8 cellular contexts compared by ENCODE assay signal in the genomic region with DNA sequence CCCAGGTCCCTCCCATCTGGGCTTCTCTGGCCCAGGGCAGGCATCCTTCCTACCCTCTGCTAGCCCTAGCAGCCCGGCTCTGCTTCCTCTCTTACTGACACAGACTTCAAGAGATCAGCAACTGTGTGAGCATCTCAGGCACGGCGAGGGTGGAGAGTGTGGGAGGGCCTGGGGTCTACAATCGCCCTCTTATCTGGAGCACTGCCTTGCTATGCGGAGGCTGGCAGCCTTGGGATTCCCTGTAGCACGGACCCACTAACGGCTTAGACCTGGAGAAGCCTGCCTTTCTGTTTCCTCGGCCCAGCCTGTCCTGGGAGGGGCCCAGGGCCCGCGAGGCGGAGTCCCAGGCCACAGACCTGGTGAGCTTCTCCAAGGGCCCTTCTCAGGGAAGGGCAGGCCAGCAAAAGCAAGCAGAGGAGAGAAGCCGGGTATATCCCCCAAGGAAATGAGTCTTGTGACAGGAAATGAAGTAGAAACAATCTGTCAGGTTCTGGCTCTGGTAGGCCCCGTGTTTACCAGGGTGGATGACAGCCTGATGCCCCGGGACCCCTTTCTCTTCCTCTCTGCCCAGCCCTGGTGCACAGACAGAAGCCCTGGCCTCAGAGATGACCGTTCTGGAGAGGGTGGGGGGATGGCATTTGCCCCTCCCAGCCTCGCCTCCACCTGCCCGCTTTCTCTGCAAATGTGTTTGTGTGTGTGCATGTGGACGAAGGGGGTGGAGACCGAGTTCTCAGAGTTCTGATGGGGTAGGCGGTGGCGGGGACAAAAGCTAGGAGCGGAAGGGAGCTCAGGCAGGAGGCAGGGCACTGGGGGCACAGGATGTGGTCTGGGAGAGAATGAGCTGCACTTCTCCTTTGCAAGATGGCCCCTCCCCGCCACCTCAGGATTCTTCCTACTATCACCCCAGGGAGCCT. TPM values are rescaled to one million over a fixed set of nuclear protein-coding genes. Genes with fewer than 3 reads are reported as not detected.
DNase-seq lines count a peak whose midpoint lies in the region; TF ChIP-seq lines count a peak whose summit lies in the region.

No MANE protein-coding gene starts in this region.

- H3K9me3 Mint-ChIP-seq in activated CD4-positive, alpha-beta memory T cell treated with anti-CD3 and anti-CD28 coated beads, Interleukin-2, amount 10 ng/mL, durations not matched to agents 7 days and 5 days = no peaks in the 10 kb centered on the region
- H3K9me3 Mint-ChIP-seq in nephron progenitor cell = no peaks in the 10 kb centered on the region
- no peaks in the 10 kb centered on the region for H3K9me3 Mint-ChIP-seq in type B pancreatic cell

- peak overlapping the region; percentile 2; the same call in 1 of the 2 replicates for H2AFZ ChIP-seq in Karpas-422 (ENCODE audit: low read length)

- H3K4me3 ChIP-seq in Karpas-422 (ENCODE audit: low read length) = peak overlapping the region; percentile 95
- peak overlapping the region; percentile 11 for H3K4me3 ChIP-seq in epithelial cell of esophagus (ENCODE audit: low read length)

- no peaks in the 10 kb centered on the region; the same call in 1 of the 2 replicates for H4K20me1 ChIP-seq in Karpas-422 (ENCODE audit: insufficient read depth, low read depth, low read length)

- H3K4me1 ChIP-seq in Karpas-422 (ENCODE audit: low read length) = peaks cover 32% of the 10 kb centered on the region

- peak overlapping the region; percentile 95 for H3K4me3 Mint-ChIP-seq in activated CD4-positive, alpha-beta memory T cell treated with anti-CD3 and anti-CD28 coated beads, Interleukin-2, amount 10 ng/mL, durations not matched to agents 7 days and 5 days
- H3K4me3 Mint-ChIP-seq in nephron progenitor cell = peak overlapping the region; percentile 100
- peak overlapping the region; percentile 97 for H3K4me3 Mint-ChIP-seq in type B pancreatic cell

- H3K27ac ChIP-seq in Karpas-422 (ENCODE audit: low read length) = peak overlapping the region; percentile 89

- H3K9me3 ChIP-seq in Karpas-422 (ENCODE audit: low read length) = no peaks in the 10 kb centered on the region

- CTCF ChIA-PET in activated CD4-positive, alpha-beta memory T cell treated with anti-CD3 and anti-CD28 coated beads, Interleukin-2, amount 10 ng/mL, durations not matched to agents 7 days and 5 days (lab: Charles Lee) = interaction anchor here (0.7 to 4.8 kb wide), 9 partner anchors 12 to 123 kb away, joined by 3 to 47 read pairs (median 4); partner anchors contain the start of genes MOSPD3 and POP7

- no peaks in the 10 kb centered on the region for H3K27me3 Mint-ChIP-seq in activated CD4-positive, alpha-beta memory T cell treated with anti-CD3 and anti-CD28 coated beads, Interleukin-2, amount 10 ng/mL, durations not matched to agents 7 days and 5 days
- H3K27me3 Mint-ChIP-seq in nephron progenitor cell (ENCODE audit: low read depth, poor library complexity) (no peaks in the 10 kb centered on the region), type B pancreatic cell (no peaks in the 10 kb centered on the region)

- no peaks in the 10 kb centered on the region for H3K27me3 ChIP-seq in Karpas-422 (ENCODE audit: low read length)

- H3K36me3 Mint-ChIP-seq in activated CD4-positive, alpha-beta memory T cell treated with anti-CD3 and anti-CD28 coated beads, Interleukin-2, amount 10 ng/mL, durations not matched to agents 7 days and 5 days (ENCODE audit: low read depth) = peaks cover 36% of the 10 kb centered on the region
- H3K36me3 Mint-ChIP-seq in nephron progenitor cell (ENCODE audit: low read depth) (peaks cover 5% of the 10 kb centered on the region), type B pancreatic cell (no peaks in the 10 kb centered on the region)

- H3K4me1 Mint-ChIP-seq in activated CD4-positive, alpha-beta memory T cell treated with anti-CD3 and anti-CD28 coated beads, Interleukin-2, amount 10 ng/mL, durations not matched to agents 7 days and 5 days = peaks cover 29% of the 10 kb centered on the region
- H3K4me1 Mint-ChIP-seq in nephron progenitor cell = peaks cover 44% of the 10 kb centered on the region
- H3K4me1 Mint-ChIP-seq in type B pancreatic cell (ENCODE audit: unreplicated experiment) = peaks cover 10% of the 10 kb centered on the region

- no peaks in the 10 kb centered on the region for H3K36me3 ChIP-seq in Karpas-422 (ENCODE audit: insufficient read depth, low read length)

- H3K4me2 ChIP-seq in Karpas-422 (ENCODE audit: low read depth, low read length, poor library complexity, severe bottlenecking) = peak overlapping the region; percentile 97

- H3K79me2 ChIP-seq in Karpas-422 (ENCODE audit: low read length) = peaks cover 21% of the 10 kb centered on the region

- peak overlapping the region; percentile 97 for H3K9ac ChIP-seq in Karpas-422 (ENCODE audit: low read length)

- H3K9me2 ChIP-seq in Karpas-422 (replicated peaks; ENCODE audit: insufficient read depth, low read length) = no peaks in the 10 kb centered on the region

- TF ChIP-seq CTCF in epithelial cell of esophagus (IDR thresholded peaks at IDR 0.05; ENCODE audit: insufficient read depth, low read depth, low read length, missing control alignments) (no peak), nephron progenitor cell (IDR thresholded peaks at IDR 0.05) (no peak), type B pancreatic cell (conservative IDR thresholded peaks at IDR 0.05) (no peak)

- POLR2A ChIA-PET in activated CD4-positive, alpha-beta memory T cell treated with anti-CD3 and anti-CD28 coated beads, Interleukin-2, amount 10 ng/mL, durations not matched to agents 7 days and 5 days (lab: Charles Lee) = interaction anchor here (0.6 to 6.8 kb wide), 28 partner anchors 11 to 482 kb away, joined by 3 to 89 read pairs (median 10); partner anchors contain the start of genes AGFG2, AP4M1, GIGYF1 and MCM7

- peak; percentile 91 to 94 for DNase-seq in AML-193 (lab: John Stamatoyannopoulos, UW)
- DNase-seq in Karpas-422 = peak; percentile 78
- DNase-seq in activated CD4-positive, alpha-beta memory T cell treated with anti-CD3 and anti-CD28 coated beads, Interleukin-2, amount 10 ng/mL, durations not matched to agents 7 days and 5 days = peak; percentile 85
- peak; percentile 43 for DNase-seq in epithelial cell of esophagus (ENCODE audit: low read depth)
- no peak for DNase-seq in nephron progenitor cell
- DNase-seq in type B pancreatic cell (ENCODE audit: extremely low spot score, unreplicated experiment) = no peak
- DNase-seq in HuH-7 (ENCODE audit: low spot score) = no peak
- DNase-seq in NCI-H1092 (lab: John Stamatoyannopoulos, UW) = no peak

- peak overlapping the region; percentile 97 for H3K27ac Mint-ChIP-seq in activated CD4-positive, alpha-beta memory T cell treated with anti-CD3 and anti-CD28 coated beads, Interleukin-2, amount 10 ng/mL, durations not matched to agents 7 days and 5 days
- peak overlapping the region; percentile 92 for H3K27ac Mint-ChIP-seq in nephron progenitor cell
- peak overlapping the region; percentile 99 for H3K27ac Mint-ChIP-seq in type B pancreatic cell

RNA-seq across cellular contexts. Expression of gene LRCH4, which starts 2.5 kb away (rescaled TPM):
- total RNA-seq in Karpas-422 (2014; rRNA removed; shearing (Covaris generic); ENCODE audit: low replicate concordance) = 11.9 and 33.5 TPM in 2 replicates
- total RNA-seq in activated CD4-positive, alpha-beta memory T cell treated with anti-CD3 and anti-CD28 coated beads, Interleukin-2, amount 10 ng/mL, durations not matched to agents 7 days and 5 days = 100 to 1,000 TPM; 199 to 204 TPM
- 64.5 and 66.7 TPM in 2 replicates for total RNA-seq in type B pancreatic cell (ENCODE audit: low replicate concordance)

RNA-seq across cellular contexts. Expression of gene FBXO24, which starts 2.7 kb away (rescaled TPM):
- total RNA-seq in Karpas-422 (2014; rRNA removed; shearing (Covaris generic); ENCODE audit: low replicate concordance) = 1.0 TPM in 1 of 2 replicates, not detected in the other
- total RNA-seq in activated CD4-positive, alpha-beta memory T cell treated with anti-CD3 and anti-CD28 coated beads, Interleukin-2, amount 10 ng/mL, durations not matched to agents 7 days and 5 days = 1 to 10 TPM; 1.8 to 2.7 TPM
- total RNA-seq in type B pancreatic cell (ENCODE audit: low replicate concordance) = 0.76 and 0.77 TPM in 2 replicates

RNA-seq across cellular contexts. Expression of gene SAP25, which starts 9.7 kb away (rescaled TPM):
- total RNA-seq in Karpas-422 (2014; rRNA removed; shearing (Covaris generic); ENCODE audit: low replicate concordance) = 2.5 and 4.9 TPM in 2 replicates
- 10 to 100 TPM; 29.1 to 30.0 TPM for total RNA-seq in activated CD4-positive, alpha-beta memory T cell treated with anti-CD3 and anti-CD28 coated beads, Interleukin-2, amount 10 ng/mL, durations not matched to agents 7 days and 5 days
- 3.1 and 5.6 TPM in 2 replicates for total RNA-seq in type B pancreatic cell (ENCODE audit: low replicate concordance)

RNA-seq across cellular contexts. Expression of gene PCOLCE, which starts 18.8 kb away (rescaled TPM):
- 2.8 and 12.3 TPM in 2 replicates for total RNA-seq in Karpas-422 (2014; rRNA removed; shearing (Covaris generic); ENCODE audit: low replicate concordance)
- 10 to 100 TPM; 16.0 to 18.7 TPM for total RNA-seq in activated CD4-positive, alpha-beta memory T cell treated with anti-CD3 and anti-CD28 coated beads, Interleukin-2, amount 10 ng/mL, durations not matched to agents 7 days and 5 days
- 11.6 and 152 TPM in 2 replicates for total RNA-seq in type B pancreatic cell (ENCODE audit: low replicate concordance)

RNA-seq across cellular contexts. Expression of gene MOSPD3, which starts 29.0 kb away (rescaled TPM):
- 8.2 and 9.7 TPM in 2 replicates for total RNA-seq in Karpas-422 (2014; rRNA removed; shearing (Covaris generic); ENCODE audit: low replicate concordance)
- 10 to 100 TPM; 47.2 to 53.3 TPM for total RNA-seq in activated CD4-positive, alpha-beta memory T cell treated with anti-CD3 and anti-CD28 coated beads, Interleukin-2, amount 10 ng/mL, durations not matched to agents 7 days and 5 days
- 28.3 and 29.0 TPM in 2 replicates for total RNA-seq in type B pancreatic cell (ENCODE audit: low replicate concordance)

Comparison
In these comparisons a context has a peak if more than half of its experiments do, and no peak if none do; other contexts are left out.
1. DNase-seq: peak in AML-193 (2 of 2), Karpas-422 (single experiment), activated CD4-positive, alpha-beta memory T cell treated with anti-CD3 and anti-CD28 coated beads, Interleukin-2, amount 10 ng/mL, durations not matched to agents 7 days and 5 days (single experiment) and epithelial cell of esophagus (single experiment); none in nephron progenitor cell (single experiment), type B pancreatic cell (single experiment), HuH-7 (single experiment) and NCI-H1092 (single experiment).
2. Peak in every context shown above with its lines, with median percentiles within 50 percentile points of each other: H3K27ac Mint-ChIP-seq and H3K4me3 Mint-ChIP-seq.